12 cellular contexts compared by ENCODE assay signal in genomic region chr10:24519950-24520349, GRCh38.
DNase-seq lines count a peak whose midpoint lies in the region; ATAC-seq and TF ChIP-seq lines count a peak whose summit lies in the region.
"Had no signal": no experiment of that assay in that cellular context is flagged by ENCODE, and none has a peak within 500 bp of the region (broad histone marks: within the 10 kb centered on the region; RNA-seq: fewer than 3 reads in every experiment).

No MANE protein-coding gene starts in this region.

- peak overlapping the region; percentile 71 for H3K27ac ChIP-seq in A673 (ENCODE audit: low read depth, low read length, poor library complexity, severe bottlenecking)
- no peak overlapping the region for H3K27ac ChIP-seq in right lobe of liver
- H3K27ac ChIP-seq: HL-60, right atrium auricular region had no signal

- CTCF ChIA-PET in A673 (lab: Charles Lee) = interaction anchor here (1.0 kb wide), 1 partner anchor 130 kb away, joined by 3 read pairs; no protein-coding TSS in a partner anchor
- CTCF ChIA-PET in HEK293T (lab: Yijun Ruan, JAX) = interaction anchor here (0.9 to 2.8 kb wide), 4 partner anchors 11 to 16 kb away, joined by 3 to 13 read pairs (median 7); no protein-coding TSS in a partner anchor

- 63% methylated on average over 8 of the region's 14 CpGs for WGBS in right lobe of liver (ENCODE audit: insufficient coverage, low coverage, low lambda C conversion rate, missing lambda C conversion rate)

- no peak for TF ChIP-seq POLR2A in right lobe of liver (IDR thresholded peaks at IDR 0.05)

- peaks cover 37% of the 10 kb centered on the region for H3K4me1 ChIP-seq in A673 (ENCODE audit: insufficient read depth, low read length, poor library complexity, severe bottlenecking)
- peaks cover 0 to 12% (median 3%) of the 10 kb centered on the region in 4 donors for H3K4me1 ChIP-seq in right lobe of liver

- TF ChIP-seq CTCF in A673 (conservative IDR thresholded peaks at IDR 0.05; ENCODE audit: low read depth, low read length) (no peak), right lobe of liver (IDR thresholded peaks at IDR 0.05) (no peak)

- POLR2A ChIA-PET in A673 (lab: Charles Lee; ENCODE audit: low non-redundant PET) (no interaction called here), HEK293T (lab: Yijun Ruan, JAX) (no interaction called here)

- intact Hi-C loops in A673 (cut with micrococcal nuclease; ENCODE audit: unreplicated experiment) = loop anchor here (2.0 to 10.0 kb wide), 6 partner anchors 313 to 1208 kb away; partner anchors contain the start of gene KIAA1217
- intact Hi-C loops in right lobe of liver (cut with DNase I) = loop anchor here in 1 of 2 donors (10.0 kb wide), 1 partner anchor 125 kb away; no protein-coding TSS in a partner anchor

- DNase-seq in A673 (ENCODE audit: low spot score) (no peak), iPS DF 19.7 (ENCODE audit: low read depth, low spot score) (peak; percentile 30), HK-2 (ENCODE audit: unreplicated experiment) (no peak), HEK293T (ENCODE audit: extremely low spot score) (no peak), right lobe of liver (no peak)
- peak; percentile 59 for DNase-seq in activated CD8-positive, alpha-beta memory T cell treated with anti-CD3 and anti-CD28 coated beads for 24 hours
- no peak for DNase-seq in NK-92 treated with Interleukin-12 subunit alpha and Interleukin-12 subunit beta, amount 100 ng/mL, for 24 hours (lab: John Stamatoyannopoulos, UW)
- DNase-seq: NCI-H1930, SIG-M5 had no signal

- H3K27me3 ChIP-seq in A673 (replicated peaks; ENCODE audit: insufficient read depth, low read depth, low read length, poor library complexity) (no peaks in the 10 kb centered on the region), right lobe of liver (no peaks in the 10 kb centered on the region)
- H3K27me3 ChIP-seq: right atrium auricular region had no signal

- H3K36me3 ChIP-seq in A673 (ENCODE audit: insufficient read depth, low read length, poor library complexity, severe bottlenecking) (peaks cover 62% of the 10 kb centered on the region), right lobe of liver (peaks cover 0 to 60% (median 11%) of the 10 kb centered on the region in 4 donors)

- no peaks in the 10 kb centered on the region for H3K9me3 ChIP-seq in A673 (ENCODE audit: low read depth, low read length, poor library complexity, severe bottlenecking)
- H3K9me3 ChIP-seq in right lobe of liver = no peaks in the 10 kb centered on the region
- H3K9me3 ChIP-seq: right atrium auricular region had no signal

- BruUV-seq in A673 (replicated peaks; lab: Mats Ljungman, UMichigan) = no TSS peak

- ATAC-seq in HG02642 (IDR thresholded peaks at IDR 0.05; ENCODE audit: poor library complexity, unreplicated experiment) = peak; percentile 47
- no peak for ATAC-seq in right lobe of liver

- H3K4me3 ChIP-seq in A673 (ENCODE audit: low read depth, low read length, poor library complexity, severe bottlenecking) (no peak overlapping the region), right lobe of liver (no peak overlapping the region)
- H3K4me3 ChIP-seq: right atrium auricular region had no signal

TF ChIP-seq in HEK293T, 16 proteins besides CTCF, POLR2A, EP300 and RAD21:
- no peak for TF ChIP-seq SP1 (IDR thresholded peaks at IDR 0.05)

Comparison
In these comparisons a context has a peak if more than half of its experiments do, and no peak if none do; other contexts are left out.
1. DNase-seq: peak in activated CD8-positive, alpha-beta memory T cell treated with anti-CD3 and anti-CD28 coated beads for 24 hours (single experiment) and iPS DF 19.7 (single experiment); none in A673 (single experiment), HK-2 (single experiment), NK-92 treated with Interleukin-12 subunit alpha and Interleukin-12 subunit beta, amount 100 ng/mL, for 24 hours (single experiment), HEK293T (single experiment) and right lobe of liver (0 of 3).